In the genomic region with DNA sequence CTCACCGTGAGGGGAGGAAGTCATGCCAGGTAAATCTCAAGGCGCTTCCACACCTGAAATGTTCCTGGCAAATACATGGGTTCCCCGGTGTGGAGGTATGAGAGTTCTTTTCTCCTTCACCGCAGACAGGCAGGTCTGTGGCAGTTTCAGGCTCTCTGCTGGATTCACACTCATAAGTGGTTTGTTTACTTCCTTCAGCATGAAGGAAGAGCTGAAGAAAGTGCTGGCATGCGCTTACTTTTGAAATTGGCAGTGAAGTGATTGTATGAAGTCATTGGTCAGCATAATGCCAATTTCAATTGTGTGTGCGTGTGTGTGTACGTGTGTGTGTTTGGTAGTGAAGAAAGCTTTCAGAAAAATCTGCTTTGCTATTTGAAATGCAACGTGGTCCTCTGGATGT, we compare ENCODE assay signal across 14 cellular contexts. TPM values are rescaled to one million over a fixed set of nuclear protein-coding genes. Genes with fewer than 3 reads are reported as not detected.
DNase-seq lines count a peak whose midpoint lies in the region; ATAC-seq and TF ChIP-seq lines count a peak whose summit lies in the region.
"Had no signal": no experiment of that assay in that cellular context is flagged by ENCODE, and none has a peak within 500 bp of the region (broad histone marks: within the 10 kb centered on the region; RNA-seq: fewer than 3 reads in every experiment).

No MANE protein-coding gene starts in this region.

- no peak overlapping the region for H3K4me3 ChIP-seq in esophagus muscularis mucosa
- H3K4me3 ChIP-seq: BLaER1 had no signal

- WGBS in esophagus muscularis mucosa = 22% methylated on average over 8 of the region's 8 CpGs

- peak overlapping the region in 1 of 4 donors; percentile 20 for H3K27ac ChIP-seq in esophagus muscularis mucosa (replicated peaks in 1 of 4)
- H3K27ac ChIP-seq: BLaER1 had no signal

- TF ChIP-seq EP300 in esophagus muscularis mucosa (IDR thresholded peaks at IDR 0.05) = no peak

- H3K4me3 Mint-ChIP-seq in naive thymus-derived CD8-positive, alpha-beta T cell = peak overlapping the region in 6 of 10 donors; percentile 2 to 52 (median 28)
- H3K4me3 Mint-ChIP-seq in activated T-helper 17 cell treated with anti-CD3 and anti-CD28 coated beads, Interleukin-2, amount 50 U/mL, for 72 hours = no peak overlapping the region
- H3K4me3 Mint-ChIP-seq: naive B cell had no signal

- H3K27me3 Mint-ChIP-seq in naive thymus-derived CD8-positive, alpha-beta T cell = no peaks in the 10 kb centered on the region
- H3K27me3 Mint-ChIP-seq in activated T-helper 17 cell treated with anti-CD3 and anti-CD28 coated beads, Interleukin-2, amount 50 U/mL, for 72 hours = no peaks in the 10 kb centered on the region
- H3K27me3 Mint-ChIP-seq: naive B cell had no signal

- DNase-seq in Right ventricle myocardium superior (no peak), cardiac septum (ENCODE audit: low spot score) (no peak), esophagus muscularis mucosa (ENCODE audit: extremely low spot score) (peak; percentile 88), ACHN (no peak), SIG-M5 treated with dmso at 0.1 percent for 504 hours (lab: John Stamatoyannopoulos, UW; ENCODE audit: unreplicated experiment) (no peak)
- no peak for DNase-seq in naive thymus-derived CD8-positive, alpha-beta T cell
- DNase-seq: activated CD4-positive, alpha-beta T cell treated with anti-CD3 and anti-CD28 coated beads, Interleukin-2, amount 50 U/mL, for 4 hours; naive B cell; NCI-H2171; SHP77; stimulated activated CD4-positive, alpha-beta T cell treated with anti-CD3 and anti-CD28 coated beads, Interleukin-4, amount 100 ng/mL, for 24 hours had no signal

- H3K27me3 ChIP-seq in esophagus muscularis mucosa = no peaks in the 10 kb centered on the region
- H3K27me3 ChIP-seq: BLaER1 had no signal

- POLR2A ChIA-PET in naive thymus-derived CD8-positive, alpha-beta T cell (lab: Charles Lee) = interaction anchor here (0.8 kb wide), 1 partner anchor 40 kb away, joined by 3 read pairs; no protein-coding TSS in a partner anchor

- in situ Hi-C loops in ACHN (cut with HindIII; ENCODE audit: low pct_ligation_motif_present, low pct_unique_long_range_greater_than_20kb, low sequenced_read_pairs) = no loop called here

- ATAC-seq in Right ventricle myocardium superior (ENCODE audit: poor library complexity) = peak; percentile 59
- peak; percentile 33 to 35 for ATAC-seq in naive thymus-derived CD8-positive, alpha-beta T cell
- ATAC-seq in HG03342 (IDR thresholded peaks at IDR 0.05; ENCODE audit: unreplicated experiment) = no peak
- ATAC-seq in activated T-helper 17 cell treated with anti-CD3 and anti-CD28 coated beads, Interleukin-2, amount 50 U/mL, for 72 hours (replicated peaks) = no peak

- intact Hi-C loops in Right ventricle myocardium superior (cut with DNase I) (loop anchor here (10.0 kb wide), 1 partner anchor 46 kb away; a partner anchor contains a TSS), cardiac septum (cut with DNase I) (no loop called here), esophagus muscularis mucosa (cut with DNase I) (no loop called here)

- no peak for TF ChIP-seq POLR2A in esophagus muscularis mucosa (IDR thresholded peaks at IDR 0.05; ENCODE audit: low read depth)

- peaks cover 5 to 32% (median 13%) of the 10 kb centered on the region in 3 donors for H3K36me3 Mint-ChIP-seq in naive thymus-derived CD8-positive, alpha-beta T cell
- H3K36me3 Mint-ChIP-seq in activated T-helper 17 cell treated with anti-CD3 and anti-CD28 coated beads, Interleukin-2, amount 50 U/mL, for 72 hours (ENCODE audit: low read depth) = no peaks in the 10 kb centered on the region
- H3K36me3 Mint-ChIP-seq: naive B cell had no signal

- H3K4me1 Mint-ChIP-seq in naive thymus-derived CD8-positive, alpha-beta T cell = peaks cover 46 to 80% (median 62%) of the 10 kb centered on the region in 4 donors
- peaks cover 4% of the 10 kb centered on the region for H3K4me1 Mint-ChIP-seq in activated T-helper 17 cell treated with anti-CD3 and anti-CD28 coated beads, Interleukin-2, amount 50 U/mL, for 72 hours
- H3K4me1 Mint-ChIP-seq: naive B cell had no signal

- peaks cover 0 to 3% (median 0%) of the 10 kb centered on the region in 9 donors for H3K9me3 Mint-ChIP-seq in naive thymus-derived CD8-positive, alpha-beta T cell
- H3K9me3 Mint-ChIP-seq in activated T-helper 17 cell treated with anti-CD3 and anti-CD28 coated beads, Interleukin-2, amount 50 U/mL, for 72 hours = no peaks in the 10 kb centered on the region

- no peaks in the 10 kb centered on the region for H3K36me3 ChIP-seq in esophagus muscularis mucosa

- H3K27ac Mint-ChIP-seq in naive thymus-derived CD8-positive, alpha-beta T cell = peak overlapping the region in 9 of 10 donors; percentile 0 to 85 (median 56)
- no peak overlapping the region for H3K27ac Mint-ChIP-seq in activated T-helper 17 cell treated with anti-CD3 and anti-CD28 coated beads, Interleukin-2, amount 50 U/mL, for 72 hours
- H3K27ac Mint-ChIP-seq: naive B cell had no signal

- H3K9me3 ChIP-seq in esophagus muscularis mucosa = no peaks in the 10 kb centered on the region

- H3K4me1 ChIP-seq in esophagus muscularis mucosa = peaks cover 18 to 32% (median 19%) of the 10 kb centered on the region in 4 donors
- H3K4me1 ChIP-seq: BLaER1 had no signal

- no peak for TF ChIP-seq CTCF in esophagus muscularis mucosa (IDR thresholded peaks at IDR 0.05)

RNA-seq across cellular contexts. Expression of a gene that starts 43.4 kb away (rescaled TPM):
- 14.5 TPM for total RNA-seq in Right ventricle myocardium superior
- total RNA-seq in cardiac septum = 11.7 TPM
- 10 to 100 TPM in 1 of 4 donors, 1 to 10 TPM in 3; 5.4 to 10.8 (median 8.8) TPM for total RNA-seq in esophagus muscularis mucosa
- 10 to 100 TPM; 39.5 to 42.7 TPM for total RNA-seq in naive thymus-derived CD8-positive, alpha-beta T cell
- polyA plus RNA-seq in naive thymus-derived CD8-positive, alpha-beta T cell = 10 to 100 TPM; 10.3 to 15.5 (median 15.2) TPM
- 10 to 100 TPM; 13.6 to 29.2 TPM for total RNA-seq in activated T-helper 17 cell treated with anti-CD3 and anti-CD28 coated beads, Interleukin-2, amount 50 U/mL, for 72 hours

Comparison
In these comparisons a context has a peak if more than half of its experiments do, and no peak if none do; other contexts are left out.
1. ATAC-seq: peak in Right ventricle myocardium superior (single experiment) and naive thymus-derived CD8-positive, alpha-beta T cell (2 of 2); none in HG03342 (single experiment) and activated T-helper 17 cell treated with anti-CD3 and anti-CD28 coated beads, Interleukin-2, amount 50 U/mL, for 72 hours (single experiment).